33 cellular contexts compared by ENCODE assay signal in the genomic region with DNA sequence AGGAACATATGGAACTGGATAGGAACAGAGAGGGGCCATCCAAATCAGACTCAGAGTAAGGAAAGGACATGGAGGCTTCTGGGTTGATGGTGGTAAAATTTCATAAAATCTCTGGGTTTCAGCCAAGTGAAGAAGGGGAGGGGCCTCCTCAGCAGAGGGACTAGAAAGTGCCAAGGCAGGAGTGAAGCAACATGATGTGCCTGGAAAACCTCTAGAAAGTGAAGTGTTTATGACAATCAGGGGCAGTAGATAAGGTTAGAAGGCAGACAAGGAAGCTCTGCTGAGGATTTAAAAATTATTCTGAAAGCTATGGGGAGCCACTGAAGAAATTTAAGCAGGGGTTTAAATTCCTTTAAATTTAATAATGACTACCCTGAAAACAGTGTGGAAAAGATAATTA.
"Had no signal": no experiment of that assay in that cellular context is flagged by ENCODE, and none has a peak within 500 bp of the region (broad histone marks: within the 10 kb centered on the region; RNA-seq: fewer than 3 reads in every experiment).

No MANE protein-coding gene starts in this region.

- ATAC-seq: left ventricle myocardium superior; pancreas; stimulated activated memory B cell treated with anti-CD40 and anti-IgM and Interleukin-4, amounts not matched to agents 10 μg/mL and 1 μg/mL and 100 μg/mL, for 72 hours; WTC11 had no signal

- H3K27me3 ChIP-seq: brain microvascular endothelial cell, heart right ventricle, pancreas, sigmoid colon, suprapubic skin, tibial artery had no signal

- H3K36me3 ChIP-seq: brain microvascular endothelial cell, heart right ventricle, pancreas, prostate gland, sigmoid colon, suprapubic skin, tibial artery had no signal

- H3K4me1 Mint-ChIP-seq: activated CD4-positive, alpha-beta memory T cell treated with anti-CD3 and anti-CD28 coated beads, Interleukin-2, amount 10 ng/mL, durations not matched to agents 7 days and 5 days; activated CD4-positive, alpha-beta T cell treated with anti-CD3 and anti-CD28 coated beads, Interleukin-2, amount 10 ng/mL, durations not matched to agents 7 days and 5 days; activated naive CD4-positive, alpha-beta T cell treated with anti-CD3 and anti-CD28 coated beads, Interleukin-2, amount 10 ng/mL, durations not matched to agents 7 days and 5 days; activated naive CD8-positive, alpha-beta T cell treated with anti-CD3 and anti-CD28 coated beads, Interleukin-2, amount 10 ng/mL, durations not matched to agents 7 days and 5 days; naive B cell; nephron progenitor cell; stimulated activated memory B cell treated with anti-CD40 and anti-IgM and Interleukin-4, amounts not matched to agents 10 μg/mL and 1 μg/mL and 100 μg/mL, for 72 hours; WTC11 had no signal

- H3K27ac Mint-ChIP-seq: activated CD4-positive, alpha-beta memory T cell treated with anti-CD3 and anti-CD28 coated beads, Interleukin-2, amount 10 ng/mL, durations not matched to agents 7 days and 5 days; activated CD4-positive, alpha-beta T cell treated with anti-CD3 and anti-CD28 coated beads, Interleukin-2, amount 10 ng/mL, durations not matched to agents 7 days and 5 days; activated naive CD4-positive, alpha-beta T cell treated with anti-CD3 and anti-CD28 coated beads, Interleukin-2, amount 10 ng/mL, durations not matched to agents 7 days and 5 days; activated naive CD8-positive, alpha-beta T cell treated with anti-CD3 and anti-CD28 coated beads, Interleukin-2, amount 10 ng/mL, durations not matched to agents 7 days and 5 days; activated T-cell treated with anti-CD3 and anti-CD28 coated beads, Interleukin-2, amount 50 U/mL, for 24 hours; mesothelial cell of epicardium; naive B cell; nephron progenitor cell; stimulated activated memory B cell treated with anti-CD40 and anti-IgM and Interleukin-4, amounts not matched to agents 10 μg/mL and 1 μg/mL and 100 μg/mL, for 72 hours; WTC11 had no signal

- DNase-seq: activated CD4-positive, alpha-beta memory T cell treated with anti-CD3 and anti-CD28 coated beads, Interleukin-2, amount 10 ng/mL, durations not matched to agents 7 days and 5 days; activated CD4-positive, alpha-beta T cell treated with anti-CD3 and anti-CD28 coated beads for 1 hour; activated CD4-positive, alpha-beta T cell treated with anti-CD3 and anti-CD28 coated beads, Interleukin-2, amount 10 ng/mL, durations not matched to agents 7 days and 5 days; activated CD8-positive, alpha-beta memory T cell treated with anti-CD3 and anti-CD28 coated beads, Interleukin-2, amount 50 U/mL, for 48 hours; activated gamma-delta T cell; activated naive CD4-positive, alpha-beta T cell treated with anti-CD3 and anti-CD28 coated beads, Interleukin-2, amount 10 ng/mL, durations not matched to agents 7 days and 5 days; activated naive CD8-positive, alpha-beta T cell treated with anti-CD3 and anti-CD28 coated beads, Interleukin-2, amount 10 ng/mL, durations not matched to agents 7 days and 5 days; activated T-cell treated with anti-CD3 and anti-CD28 coated beads, Interleukin-2, amount 50 U/mL, for 24 hours; amniotic stem cell; brain microvascular endothelial cell; dorsolateral prefrontal cortex; effector memory CD4-positive, alpha-beta T cell; foreskin fibroblast; heart right ventricle; kidney glomerular epithelial cell; left ventricle myocardium superior; naive B cell; nephron progenitor cell; pancreas; retina; sigmoid colon; small intestine; stimulated activated CD4-positive, alpha-beta T cell treated with anti-CD3 and anti-CD28 coated beads, Interleukin-1b, Interleukin-23, amount 100 ng/mL, for 48 hours; stimulated activated CD4-positive, alpha-beta T cell treated with anti-CD3 and anti-CD28 coated beads, Interleukin-4, amount 100 ng/mL, for 4 hours; stimulated activated CD8-positive, alpha-beta memory T cell treated with anti-CD3 and anti-CD28 coated beads, Interleukin-4, amount 100 ng/mL, for 48 hours; T-helper 2 cell; tibial artery had no signal

- H3K4me1 ChIP-seq: heart right ventricle, pancreas, prostate gland, suprapubic skin, tibial artery had no signal

- H3K9me3 ChIP-seq: pancreas, prostate gland had no signal

- H3K4me3 ChIP-seq: coronary artery, dorsolateral prefrontal cortex, heart right ventricle, pancreas, prostate gland, sigmoid colon, suprapubic skin, tibial artery had no signal

- H3K36me3 Mint-ChIP-seq: activated naive CD4-positive, alpha-beta T cell treated with anti-CD3 and anti-CD28 coated beads, Interleukin-2, amount 10 ng/mL, durations not matched to agents 7 days and 5 days; activated naive CD8-positive, alpha-beta T cell treated with anti-CD3 and anti-CD28 coated beads, Interleukin-2, amount 10 ng/mL, durations not matched to agents 7 days and 5 days; naive B cell; stimulated activated memory B cell treated with anti-CD40 and anti-IgM and Interleukin-4, amounts not matched to agents 10 μg/mL and 1 μg/mL and 100 μg/mL, for 72 hours had no signal

- H3K4me3 Mint-ChIP-seq: activated CD4-positive, alpha-beta memory T cell treated with anti-CD3 and anti-CD28 coated beads, Interleukin-2, amount 10 ng/mL, durations not matched to agents 7 days and 5 days; activated CD4-positive, alpha-beta T cell treated with anti-CD3 and anti-CD28 coated beads, Interleukin-2, amount 10 ng/mL, durations not matched to agents 7 days and 5 days; activated naive CD4-positive, alpha-beta T cell treated with anti-CD3 and anti-CD28 coated beads, Interleukin-2, amount 10 ng/mL, durations not matched to agents 7 days and 5 days; activated naive CD8-positive, alpha-beta T cell treated with anti-CD3 and anti-CD28 coated beads, Interleukin-2, amount 10 ng/mL, durations not matched to agents 7 days and 5 days; activated T-cell treated with anti-CD3 and anti-CD28 coated beads, Interleukin-2, amount 50 U/mL, for 24 hours; mesothelial cell of epicardium; naive B cell; nephron progenitor cell; stimulated activated memory B cell treated with anti-CD40 and anti-IgM and Interleukin-4, amounts not matched to agents 10 μg/mL and 1 μg/mL and 100 μg/mL, for 72 hours; WTC11 had no signal

- H3K9me3 Mint-ChIP-seq: activated naive CD4-positive, alpha-beta T cell treated with anti-CD3 and anti-CD28 coated beads, Interleukin-2, amount 10 ng/mL, durations not matched to agents 7 days and 5 days; activated naive CD8-positive, alpha-beta T cell treated with anti-CD3 and anti-CD28 coated beads, Interleukin-2, amount 10 ng/mL, durations not matched to agents 7 days and 5 days; activated T-cell treated with anti-CD3 and anti-CD28 coated beads, Interleukin-2, amount 50 U/mL, for 24 hours had no signal

- H3K27ac ChIP-seq: brain microvascular endothelial cell, coronary artery, dorsolateral prefrontal cortex, heart right ventricle, pancreas, prostate gland, sigmoid colon, suprapubic skin, tibial artery had no signal

- H3K27me3 Mint-ChIP-seq: activated CD4-positive, alpha-beta memory T cell treated with anti-CD3 and anti-CD28 coated beads, Interleukin-2, amount 10 ng/mL, durations not matched to agents 7 days and 5 days; activated CD4-positive, alpha-beta T cell treated with anti-CD3 and anti-CD28 coated beads, Interleukin-2, amount 10 ng/mL, durations not matched to agents 7 days and 5 days; activated naive CD4-positive, alpha-beta T cell treated with anti-CD3 and anti-CD28 coated beads, Interleukin-2, amount 10 ng/mL, durations not matched to agents 7 days and 5 days; activated naive CD8-positive, alpha-beta T cell treated with anti-CD3 and anti-CD28 coated beads, Interleukin-2, amount 10 ng/mL, durations not matched to agents 7 days and 5 days; activated T-cell treated with anti-CD3 and anti-CD28 coated beads, Interleukin-2, amount 50 U/mL, for 24 hours; stimulated activated memory B cell treated with anti-CD40 and anti-IgM and Interleukin-4, amounts not matched to agents 10 μg/mL and 1 μg/mL and 100 μg/mL, for 72 hours had no signal
